ENCODE assay signal across 1 cellular context in genomic region chr1:30803562-30803961, GRCh38.
TF ChIP-seq lines count a peak whose summit lies in the region.

No MANE protein-coding gene starts in this region.

TF ChIP-seq in HEK293, 187 proteins besides CTCF, POLR2A, EP300 and RAD21 (continued from another document):
- TF ChIP-seq ZNF692 (tag by site-specific recombination; IDR thresholded peaks at IDR 0.05): no peak
- TF ChIP-seq ZNF274 (IDR thresholded peaks at IDR 0.05; ENCODE audit: low read length): no peak
- no peak for TF ChIP-seq ZNF274 (tag by site-specific recombination; IDR thresholded peaks at IDR 0.05; ENCODE audit: borderline replicate concordance)
- TF ChIP-seq ZBTB48 (tag by site-specific recombination; IDR thresholded peaks at IDR 0.05): 0 out of 2 replicates have a peak, but pooled peaks have one; percentile 33
- no peak for TF ChIP-seq ZSCAN4 (tag by site-specific recombination; IDR thresholded peaks at IDR 0.05)
TF ChIP-seq in HEK293: peak in this region for 2.
